ENCODE assay signal across 18 cellular contexts in genomic region chr5:1542011-1542410, GRCh38. TPM values are rescaled to one million over a fixed set of nuclear protein-coding genes. Genes with fewer than 3 reads are reported as not detected.
A peak's percentile ranks its signal among the peaks of the same experiment; 100 is the strongest.
DNase-seq lines count a peak whose midpoint lies in the region; ATAC-seq and TF ChIP-seq lines count a peak whose summit lies in the region.
"Had no signal": no experiment of that assay in that cellular context is flagged by ENCODE, and none has a peak within 500 bp of the region (broad histone marks: within the 10 kb centered on the region; RNA-seq: fewer than 3 reads in every experiment).

No MANE protein-coding gene starts in this region.

- no peak overlapping the region for H3K27ac Mint-ChIP-seq in effector memory CD8-positive, alpha-beta T cell
- peak overlapping the region in 1 of 7 donors; percentile 71 for H3K27ac Mint-ChIP-seq in CD14-positive monocyte
- H3K27ac Mint-ChIP-seq: activated T-helper 2 cell treated with anti-CD3 and anti-CD28 coated beads, Interferon-gamma antibody, Interleukin-2, Interleukin-4, amounts not matched to agents 10 μg/mL and 5 μg/mL and 100 μg/mL, durations not matched to agents 14 hours and 24 hours and 36 hours; CD8-positive, alpha-beta T cell had no signal

- H3K4me1 Mint-ChIP-seq in effector memory CD8-positive, alpha-beta T cell (ENCODE audit: low read depth in 2 of 2) = peaks cover 16 to 21% of the 10 kb centered on the region in 2 donors
- H3K4me1 Mint-ChIP-seq in CD14-positive monocyte = peaks cover 26% of the 10 kb centered on the region

- H3K27ac ChIP-seq in RWPE2 (ENCODE audit: poor library complexity, severe bottlenecking) (peak overlapping the region; percentile 53), muscle layer of duodenum (ENCODE audit: low read length) (peak overlapping the region; percentile 10), tibial artery (peak overlapping the region; percentile 10 to 58)
- H3K27ac ChIP-seq: cardiac muscle cell had no signal

- H3K36me3 ChIP-seq in RWPE2 (ENCODE audit: low read depth) (no peaks in the 10 kb centered on the region), muscle layer of duodenum (ENCODE audit: control insufficient read depth in 1 of 2, insufficient read depth in 2 of 2, low read length in 2 of 2) (no peaks in the 10 kb centered on the region), tibial artery (no peaks in the 10 kb centered on the region)
- H3K36me3 ChIP-seq: adrenal gland, cardiac muscle cell had no signal

- H3K27me3 ChIP-seq in RWPE2 (ENCODE audit: insufficient read depth, poor library complexity, severe bottlenecking) (no peaks in the 10 kb centered on the region), muscle layer of duodenum (ENCODE audit: low read depth, low read length) (no peaks in the 10 kb centered on the region), tibial artery (no peaks in the 10 kb centered on the region)
- H3K27me3 ChIP-seq: adrenal gland, cardiac muscle cell had no signal

- H3K27me3 Mint-ChIP-seq in effector memory CD8-positive, alpha-beta T cell = no peaks in the 10 kb centered on the region
- peaks cover 3 to 13% (median 12%) of the 10 kb centered on the region in 3 donors for H3K27me3 Mint-ChIP-seq in CD14-positive monocyte (ENCODE audit: low read depth in 3 of 3)

- intact Hi-C loops in tibial artery (cut with DNase I; ENCODE audit: low total_unique reads) (no loop called here), CD14-positive monocyte (cut with micrococcal nuclease) (no loop called here)

- H3K9me3 Mint-ChIP-seq in effector memory CD8-positive, alpha-beta T cell = no peaks in the 10 kb centered on the region
- H3K9me3 Mint-ChIP-seq in CD14-positive monocyte = peaks cover 0 to 3% (median 0%) of the 10 kb centered on the region in 7 donors
- H3K9me3 Mint-ChIP-seq: activated T-helper 2 cell treated with anti-CD3 and anti-CD28 coated beads, Interferon-gamma antibody, Interleukin-2, Interleukin-4, amounts not matched to agents 10 μg/mL and 5 μg/mL and 100 μg/mL, durations not matched to agents 14 hours and 24 hours and 36 hours; CD8-positive, alpha-beta T cell had no signal

- DNase-seq in RWPE2 (ENCODE audit: low spot score) (no peak), fibroblast of gingiva (ENCODE audit: low read depth) (peak; percentile 44), tibial artery (no peak), NCI-H1105 treated with DMSO at 0.1 percent for 48 hours (lab: John Stamatoyannopoulos, UW) (no peak), CD14-positive monocyte (ENCODE audit: low spot score) (no peak)
- DNase-seq in effector memory CD8-positive, alpha-beta T cell = no peak
- DNase-seq: activated CD8-positive, alpha-beta memory T cell treated with anti-CD3 and anti-CD28 coated beads, Interleukin-2, amount 50 U/mL, for 4 hours; DMS53; erythroblast; NCI-H1694 treated with DMSO at 0.1 percent for 48 hours; NCI-H82 had no signal

- H3K4me3 Mint-ChIP-seq in effector memory CD8-positive, alpha-beta T cell = no peak overlapping the region
- H3K4me3 Mint-ChIP-seq in CD14-positive monocyte = no peak overlapping the region
- H3K4me3 Mint-ChIP-seq: CD8-positive, alpha-beta T cell had no signal

- TF ChIP-seq CTCF in RWPE2 (IDR thresholded peaks at IDR 0.05; ENCODE audit: poor library complexity, severe bottlenecking) (no peak), tibial artery (IDR thresholded peaks at IDR 0.05) (no peak), CD14-positive monocyte (IDR thresholded peaks at IDR 0.05) (no peak)

- ATAC-seq in RWPE2 (ENCODE audit: low read depth) (no peak), HG03095 (IDR thresholded peaks at IDR 0.05; ENCODE audit: unreplicated experiment) (no peak)
- no peak for ATAC-seq in effector memory CD8-positive, alpha-beta T cell (replicated peaks)
- ATAC-seq: CD8-positive, alpha-beta T cell; K562 had no signal

- H3K4me1 ChIP-seq in RWPE2 (ENCODE audit: insufficient read depth, poor library complexity, severe bottlenecking) (peaks cover 28% of the 10 kb centered on the region), muscle layer of duodenum (ENCODE audit: control insufficient read depth in 1 of 2, insufficient read depth in 2 of 2, low read length in 2 of 2) (no peaks in the 10 kb centered on the region), tibial artery (peaks cover 0 to 25% (median 7%) of the 10 kb centered on the region in 4 donors)
- H3K4me1 ChIP-seq: adrenal gland had no signal

- H3K9me3 ChIP-seq in RWPE2 (ENCODE audit: severe bottlenecking) (no peaks in the 10 kb centered on the region), muscle layer of duodenum (ENCODE audit: control insufficient read depth in 1 of 2, low read length in 2 of 2) (no peaks in the 10 kb centered on the region), tibial artery (no peaks in the 10 kb centered on the region)
- H3K9me3 ChIP-seq: adrenal gland had no signal

- H3K36me3 Mint-ChIP-seq in effector memory CD8-positive, alpha-beta T cell (ENCODE audit: insufficient read depth) = no peaks in the 10 kb centered on the region
- no peaks in the 10 kb centered on the region for H3K36me3 Mint-ChIP-seq in CD14-positive monocyte
- H3K36me3 Mint-ChIP-seq: CD8-positive, alpha-beta T cell had no signal

- no peak overlapping the region for H3K4me3 ChIP-seq in RWPE2 (ENCODE audit: severe bottlenecking)
- no peak overlapping the region for H3K4me3 ChIP-seq in muscle layer of duodenum (ENCODE audit: low read depth in 1 of 2, low read length in 2 of 2)
- no peak overlapping the region for H3K4me3 ChIP-seq in tibial artery
- H3K4me3 ChIP-seq: adrenal gland, cardiac muscle cell, K562 had no signal

RNA-seq across cellular contexts. Expression of gene LPCAT1, which starts 18.3 kb away (rescaled TPM):
- 10 to 100 TPM; 34.1 to 34.8 TPM for polyA plus RNA-seq in CD14-positive monocyte
